ENCODE assay signal across 8 cellular contexts in the genomic region with DNA sequence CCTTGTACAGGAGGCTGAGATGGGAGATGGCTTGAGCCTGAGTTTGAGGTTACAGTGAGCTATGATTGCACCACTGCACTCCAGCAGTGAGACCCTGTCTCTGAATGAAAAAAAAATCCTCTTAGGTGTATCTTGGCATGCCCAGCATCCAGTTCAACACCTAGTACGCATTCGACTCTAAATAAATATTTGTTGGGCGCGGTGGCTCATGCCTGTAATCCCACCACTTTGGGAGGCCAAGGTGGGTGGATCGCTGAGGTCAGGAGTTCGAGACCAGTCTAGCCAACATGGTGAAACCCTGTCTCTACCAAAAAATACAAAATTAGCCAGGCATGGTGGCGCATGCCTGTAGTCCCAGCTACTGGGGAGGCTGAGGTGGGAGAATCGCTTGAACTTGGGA.
A peak's percentile ranks its signal among the peaks of the same experiment; 100 is the strongest.
DNase-seq lines count a peak whose midpoint lies in the region; ATAC-seq and TF ChIP-seq lines count a peak whose summit lies in the region.
"Not testable (repeated sequence)": the region's sequence is repeated elsewhere in the genome, so short reads cannot be mapped to it uniquely, and the experiment has no call there.

No MANE protein-coding gene starts in this region.

- H3K9me3 ChIP-seq in CD4-positive, alpha-beta T cell (ENCODE audit: control insufficient read depth, low read length); T-helper 17 cell (ENCODE audit: control insufficient read depth, low read length, poor library complexity, severe bottlenecking): not testable (repeated sequence)

- H3K27me3 Mint-ChIP-seq in CD4-positive, alpha-beta T cell; T-helper 17 cell; activated naive CD8-positive, alpha-beta T cell treated with anti-CD3 and anti-CD28 coated beads, Interleukin-2, amount 50 U/mL, for 24 hours; immature natural killer cell (ENCODE audit: low read depth in 3 of 3); naive thymus-derived CD8-positive, alpha-beta T cell; progenitor cell of endocrine pancreas: not testable (repeated sequence)

- not testable (repeated sequence) for ATAC-seq in CD4-positive, alpha-beta T cell (ENCODE audit: poor library complexity); T-helper 17 cell; activated naive CD8-positive, alpha-beta T cell treated with anti-CD3 and anti-CD28 coated beads, Interleukin-2, amount 50 U/mL, for 24 hours; naive thymus-derived CD8-positive, alpha-beta T cell

- POLR2A ChIA-PET in CD4-positive, alpha-beta T cell (lab: Charles Lee); naive thymus-derived CD8-positive, alpha-beta T cell (lab: Charles Lee): not testable (repeated sequence)

- H3K27ac ChIP-seq in CD4-positive, alpha-beta T cell (ENCODE audit: low read depth, low read length), result not testable (repeated sequence)
- peak overlapping the region; percentile 74 for H3K27ac ChIP-seq in substantia nigra (ENCODE audit: low read depth, low read length, poor library complexity, severe bottlenecking)

- CTCF ChIA-PET in CD4-positive, alpha-beta T cell (lab: Charles Lee), result not testable (repeated sequence)

- peak overlapping the region; percentile 55 for H3K27ac Mint-ChIP-seq in CD4-positive, alpha-beta T cell
- H3K27ac Mint-ChIP-seq in T-helper 17 cell (peak overlapping the region; percentile 92), immature natural killer cell (peak overlapping the region; percentile 72 to 94 (median 87)), progenitor cell of endocrine pancreas (peak overlapping the region; percentile 45)
- peak overlapping the region; percentile 90 for H3K27ac Mint-ChIP-seq in activated naive CD8-positive, alpha-beta T cell treated with anti-CD3 and anti-CD28 coated beads, Interleukin-2, amount 50 U/mL, for 24 hours
- peak overlapping the region in 7 of 10 donors; percentile 36 to 92 (median 86) for H3K27ac Mint-ChIP-seq in naive thymus-derived CD8-positive, alpha-beta T cell

- not testable (repeated sequence) for H3K9me3 Mint-ChIP-seq in CD4-positive, alpha-beta T cell; activated naive CD8-positive, alpha-beta T cell treated with anti-CD3 and anti-CD28 coated beads, Interleukin-2, amount 50 U/mL, for 24 hours; immature natural killer cell; naive thymus-derived CD8-positive, alpha-beta T cell; progenitor cell of endocrine pancreas (ENCODE audit: low read depth)

- not testable (repeated sequence) for TF ChIP-seq CTCF in CD4-positive, alpha-beta T cell (IDR thresholded peaks at IDR 0.05); progenitor cell of endocrine pancreas (IDR thresholded peaks at IDR 0.05; ENCODE audit: unreplicated experiment)

- intact Hi-C loops in CD4-positive, alpha-beta T cell (cut with DNase I, micrococcal nuclease), result not testable (repeated sequence)
- intact Hi-C loops in cardiac septum (cut with DNase I), result loop anchor here (5.0 kb wide), 2 partner anchors 37 to 48 kb away; no protein-coding TSS in a partner anchor

- H3K4me3 Mint-ChIP-seq in CD4-positive, alpha-beta T cell; T-helper 17 cell; activated naive CD8-positive, alpha-beta T cell treated with anti-CD3 and anti-CD28 coated beads, Interleukin-2, amount 50 U/mL, for 24 hours; naive thymus-derived CD8-positive, alpha-beta T cell; progenitor cell of endocrine pancreas (ENCODE audit: low read depth): not testable (repeated sequence)
- H3K4me3 Mint-ChIP-seq in immature natural killer cell, result peak overlapping the region in 3 of 5 donors; percentile 21 to 53 (median 30)

- peaks cover 30% of the 10 kb centered on the region for H3K4me1 Mint-ChIP-seq in CD4-positive, alpha-beta T cell (ENCODE audit: low read depth)
- peaks cover 27% of the 10 kb centered on the region for H3K4me1 Mint-ChIP-seq in T-helper 17 cell
- peaks cover 54% of the 10 kb centered on the region for H3K4me1 Mint-ChIP-seq in activated naive CD8-positive, alpha-beta T cell treated with anti-CD3 and anti-CD28 coated beads, Interleukin-2, amount 50 U/mL, for 24 hours
- peaks cover 69 to 89% of the 10 kb centered on the region in 2 donors for H3K4me1 Mint-ChIP-seq in immature natural killer cell
- peaks cover 29 to 56% (median 47%) of the 10 kb centered on the region in 4 donors for H3K4me1 Mint-ChIP-seq in naive thymus-derived CD8-positive, alpha-beta T cell
- peaks cover 34% of the 10 kb centered on the region for H3K4me1 Mint-ChIP-seq in progenitor cell of endocrine pancreas (ENCODE audit: low read depth)

- not testable (repeated sequence) for H3K36me3 Mint-ChIP-seq in CD4-positive, alpha-beta T cell (ENCODE audit: low read depth); T-helper 17 cell (ENCODE audit: low read depth); immature natural killer cell; progenitor cell of endocrine pancreas (ENCODE audit: insufficient read depth)
- H3K36me3 Mint-ChIP-seq in activated naive CD8-positive, alpha-beta T cell treated with anti-CD3 and anti-CD28 coated beads, Interleukin-2, amount 50 U/mL, for 24 hours (ENCODE audit: low read depth), result peaks cover 28% of the 10 kb centered on the region
- peaks cover 0 to 17% (median 12%) of the 10 kb centered on the region in 3 donors for H3K36me3 Mint-ChIP-seq in naive thymus-derived CD8-positive, alpha-beta T cell

- not testable (repeated sequence) for H3K27me3 ChIP-seq in CD4-positive, alpha-beta T cell (ENCODE audit: control insufficient read depth, insufficient read depth, low read length)

- DNase-seq in CD4-positive, alpha-beta T cell; T-helper 17 cell; activated naive CD8-positive, alpha-beta T cell treated with anti-CD3 and anti-CD28 coated beads, Interleukin-2, amount 50 U/mL, for 24 hours; immature natural killer cell; naive thymus-derived CD8-positive, alpha-beta T cell; progenitor cell of endocrine pancreas (ENCODE audit: low spot score, unreplicated experiment); substantia nigra (lab: John Stamatoyannopoulos, UW): not testable (repeated sequence)
- peak; percentile 31 for DNase-seq in cardiac septum (ENCODE audit: low spot score)
